22 cellular contexts compared by ENCODE assay signal in genomic region chr9:127344373-127344995, GRCh38. TPM values are rescaled to one million over a fixed set of nuclear protein-coding genes. Genes with fewer than 3 reads are reported as not detected.
DNase-seq lines count a peak whose midpoint lies in the region; TF ChIP-seq lines count a peak whose summit lies in the region.
"Had no signal": no experiment of that assay in that cellular context is flagged by ENCODE, and none has a peak within 500 bp of the region (broad histone marks: within the 10 kb centered on the region; RNA-seq: fewer than 3 reads in every experiment).

No MANE protein-coding gene starts in this region.

- no peaks in the 10 kb centered on the region for H3K9me3 ChIP-seq in neuronal stem cell (replicated peaks in 1 of 2; ENCODE audit: control insufficient read depth in 2 of 2, insufficient read depth in 1 of 2, low read depth in 1 of 2, low read length in 2 of 2)
- H3K9me3 ChIP-seq: lower lobe of right lung had no signal

- H3K36me3 ChIP-seq in neuronal stem cell (replicated peaks in 1 of 2; ENCODE audit: control insufficient read depth in 2 of 2, insufficient read depth in 2 of 2, low read length in 2 of 2), result peaks cover 4 to 46% of the 10 kb centered on the region in 2 donors

- no peak overlapping the region for H3K14ac ChIP-seq in neuronal stem cell (ENCODE audit: low read length)

- H4K91ac ChIP-seq in neuronal stem cell (ENCODE audit: low read depth, low read length, poor library complexity), result no peak overlapping the region

- no peak overlapping the region for H2BK5ac ChIP-seq in neuronal stem cell (ENCODE audit: low read length)

- H3K4ac ChIP-seq in neuronal stem cell (ENCODE audit: low read length), result no peak overlapping the region

- TF ChIP-seq CTCF in chondrocyte (IDR thresholded peaks at IDR 0.05), result no peak

- no peak overlapping the region for H4K8ac ChIP-seq in neuronal stem cell (ENCODE audit: low read depth, low read length)

- DNase-seq in AG08396 (ENCODE audit: low spot score) (peak; percentile 52), HS-5 (ENCODE audit: low read depth) (peak; percentile 5), chondrocyte (ENCODE audit: low spot score) (no peak), neuronal stem cell (ENCODE audit: low spot score) (no peak), NCI-H2171 treated with DMSO at 0.1 percent for 48 hours (lab: John Stamatoyannopoulos, UW) (no peak), hepatic stellate cell (ENCODE audit: low spot score) (no peak), NCI-H128 (lab: John Stamatoyannopoulos, UW; ENCODE audit: unreplicated experiment) (no peak), activated gamma-delta T cell treated with Interleukin-2 at 50 U/mL for 16 hours (no peak)
- DNase-seq: activated CD4-positive, alpha-beta memory T cell treated with anti-CD3 and anti-CD28 coated beads, Interleukin-2, amount 10 ng/mL, durations not matched to agents 7 days and 5 days; activated naive CD4-positive, alpha-beta T cell; DMS79; effector CD4-positive, alpha-beta T cell; erythroblast; foreskin melanocyte; lower lobe of right lung; NCI-H1417; NCI-H2081 treated with DMSO at 0.1 percent for 48 hours; NCI-H524 treated with DMSO at 0.1 percent for 48 hours; small intestine; stimulated activated CD4-positive, alpha-beta T cell treated with anti-CD3 and anti-CD28 coated beads, Interleukin-2, amount 100 ng/mL, for 24 hours; stimulated activated naive B cell treated with anti-CD40 and anti-IgM and Interleukin-4, amounts not matched to agents 10 μg/mL and 1 μg/mL and 100 μg/mL, for 72 hours had no signal

- no peak overlapping the region for H3K4me3 ChIP-seq in neuronal stem cell (ENCODE audit: low read length in 2 of 2)
- H3K4me3 ChIP-seq: lower lobe of right lung had no signal

- H3K27me3 ChIP-seq in neuronal stem cell (ENCODE audit: control insufficient read depth in 3 of 3, insufficient read depth in 3 of 3, low read depth in 1 of 3, low read length in 3 of 3), result peaks cover 0 to 2% (median 0%) of the 10 kb centered on the region in 3 experiments

- no peak overlapping the region for H3K9ac ChIP-seq in neuronal stem cell (ENCODE audit: low read depth, low read length, poor library complexity)

- H3K4me1 Mint-ChIP-seq in chondrocyte (ENCODE audit: low read depth), result peaks cover 19% of the 10 kb centered on the region
- H3K4me1 Mint-ChIP-seq: activated CD4-positive, alpha-beta memory T cell treated with anti-CD3 and anti-CD28 coated beads, Interleukin-2, amount 10 ng/mL, durations not matched to agents 7 days and 5 days; stimulated activated naive B cell treated with anti-CD40 and anti-IgM and Interleukin-4, amounts not matched to agents 10 μg/mL and 1 μg/mL and 100 μg/mL, for 72 hours had no signal

- no peak overlapping the region for H3K27ac ChIP-seq in neuronal stem cell (replicated peaks; ENCODE audit: low read length)
- H3K27ac ChIP-seq: lower lobe of right lung, RWPE1 had no signal

- no peak overlapping the region for H2BK12ac ChIP-seq in neuronal stem cell (ENCODE audit: low read length)

- WGBS in neuronal stem cell (ENCODE audit: extremely low coverage in 2 of 2, insufficient read length in 2 of 2, insufficient replicate concordance in 1 of 2), 2 donors, result no CpG with 5 or more reads among the region's 7 CpGs

- no peak overlapping the region for H3K4me3 Mint-ChIP-seq in chondrocyte (ENCODE audit: unreplicated experiment)
- H3K4me3 Mint-ChIP-seq: activated CD4-positive, alpha-beta memory T cell treated with anti-CD3 and anti-CD28 coated beads, Interleukin-2, amount 10 ng/mL, durations not matched to agents 7 days and 5 days; stimulated activated naive B cell treated with anti-CD40 and anti-IgM and Interleukin-4, amounts not matched to agents 10 μg/mL and 1 μg/mL and 100 μg/mL, for 72 hours had no signal

- no peak overlapping the region for H2BK15ac ChIP-seq in neuronal stem cell (ENCODE audit: low read length)

- H3K9me3 Mint-ChIP-seq in chondrocyte (ENCODE audit: low read depth), result no peaks in the 10 kb centered on the region
- H3K9me3 Mint-ChIP-seq: activated CD4-positive, alpha-beta memory T cell treated with anti-CD3 and anti-CD28 coated beads, Interleukin-2, amount 10 ng/mL, durations not matched to agents 7 days and 5 days; stimulated activated naive B cell treated with anti-CD40 and anti-IgM and Interleukin-4, amounts not matched to agents 10 μg/mL and 1 μg/mL and 100 μg/mL, for 72 hours had no signal

- H3K79me1 ChIP-seq in neuronal stem cell (ENCODE audit: low read depth, low read length), result no peaks in the 10 kb centered on the region

- no peak overlapping the region for H2AK5ac ChIP-seq in neuronal stem cell (ENCODE audit: low read depth, low read length)

- H3K27ac Mint-ChIP-seq in chondrocyte (ENCODE audit: unreplicated experiment), result peak overlapping the region; percentile 66
- H3K27ac Mint-ChIP-seq: activated CD4-positive, alpha-beta memory T cell treated with anti-CD3 and anti-CD28 coated beads, Interleukin-2, amount 10 ng/mL, durations not matched to agents 7 days and 5 days; stimulated activated naive B cell treated with anti-CD40 and anti-IgM and Interleukin-4, amounts not matched to agents 10 μg/mL and 1 μg/mL and 100 μg/mL, for 72 hours had no signal

- H2BK120ac ChIP-seq in neuronal stem cell (ENCODE audit: low read depth, low read length), result no peak overlapping the region

- H3K4me2 ChIP-seq in neuronal stem cell (ENCODE audit: insufficient read depth, low read length, poor library complexity, severe bottlenecking), result no peak overlapping the region

- H3K18ac ChIP-seq in neuronal stem cell (ENCODE audit: low read length), result no peak overlapping the region

- peaks cover 11% of the 10 kb centered on the region for H3K36me3 Mint-ChIP-seq in chondrocyte (ENCODE audit: low read depth)

- H3K23ac ChIP-seq in neuronal stem cell (ENCODE audit: low read depth, low read length, poor library complexity), result peak overlapping the region; percentile 38

- H2AFZ ChIP-seq in neuronal stem cell (ENCODE audit: low read length), result no peak overlapping the region

- no peaks in the 10 kb centered on the region for H3K27me3 Mint-ChIP-seq in chondrocyte (ENCODE audit: low read depth)
- H3K27me3 Mint-ChIP-seq: stimulated activated naive B cell treated with anti-CD40 and anti-IgM and Interleukin-4, amounts not matched to agents 10 μg/mL and 1 μg/mL and 100 μg/mL, for 72 hours had no signal

- H3K4me1 ChIP-seq in neuronal stem cell (ENCODE audit: control insufficient read depth in 2 of 2, insufficient read depth in 1 of 2, low read depth in 1 of 2, low read length in 2 of 2), result no peaks in the 10 kb centered on the region

RNA-seq across cellular contexts. Expression of gene SLC2A8, which starts 52.5 kb away (rescaled TPM):
- 14.1 to 16.4 TPM (median 15.3 TPM) in 3 replicates for total RNA-seq in chondrocyte
- polyA plus RNA-seq in neuronal stem cell (2013, experiment 1 of 2), result 10.9 TPM
- 10.8 TPM for polyA plus RNA-seq in neuronal stem cell (2013, experiment 2 of 2)

Comparison
In these comparisons a context has a peak if more than half of its experiments do, and no peak if none do; other contexts are left out.
1. DNase-seq: peak in AG08396 (single experiment) and HS-5 (single experiment); none in chondrocyte (single experiment), neuronal stem cell (single experiment), NCI-H2171 treated with DMSO at 0.1 percent for 48 hours (single experiment), hepatic stellate cell (single experiment), NCI-H128 (single experiment) and activated gamma-delta T cell treated with Interleukin-2 at 50 U/mL for 16 hours (single experiment).